ENCODE assay signal across 27 cellular contexts in genomic region chr13:93017493-93018112, GRCh38.
"Had no signal": no experiment of that assay in that cellular context is flagged by ENCODE, and none has a peak within 500 bp of the region (broad histone marks: within the 10 kb centered on the region; RNA-seq: fewer than 3 reads in every experiment).

No MANE protein-coding gene starts in this region.

- H3K4me3 ChIP-seq: colonic mucosa, esophagus squamous epithelium, gastrocnemius medialis, heart right ventricle, left lung, lower lobe of right lung, mucosa of descending colon had no signal

- H3K9me3 ChIP-seq: colonic mucosa, gastrocnemius medialis had no signal

- DNase-seq: colonic mucosa; cortex of kidney; effector CD8-positive, alpha-beta T cell; effector memory CD8-positive, alpha-beta T cell; endodermal cell; erythroblast; esophagus squamous epithelium; foreskin fibroblast; foreskin melanocyte; gastrocnemius medialis; glutamatergic neuron; head of caudate nucleus; heart right ventricle; hippocampal formation; left cardiac atrium; left lung; left ventricle myocardium superior; lower lobe of right lung; mesenchymal stem cell; mucosa of descending colon; naive B cell had no signal

- H3K27me3 ChIP-seq: colonic mucosa, esophagus squamous epithelium, gastrocnemius medialis, heart right ventricle, left lung had no signal

- H3K27ac ChIP-seq: colonic mucosa, epithelial cell of prostate, esophagus squamous epithelium, gastrocnemius medialis, heart right ventricle, left lung, lower lobe of right lung had no signal

- ATAC-seq: effector memory CD8-positive, alpha-beta T cell; esophagus mucosa; gastrocnemius medialis; heart right ventricle; left cardiac atrium; left lung; left ventricle myocardium superior; lower lobe of right lung; mucosa of descending colon had no signal

- H3K27ac Mint-ChIP-seq: dendritic cell treated with granulocyte-macrophage colony-stimulating factor and Interleukin-4, amounts not matched to agents 40 ng/mL and 50 ng/mL, for 4 days; effector memory CD8-positive, alpha-beta T cell; endodermal cell; mesothelial cell of epicardium had no signal

- FAIRE-seq: endometrium, keratinocyte had no signal

- H3K4me1 Mint-ChIP-seq: endodermal cell, mesothelial cell of epicardium, naive B cell had no signal

- H3K36me3 Mint-ChIP-seq: naive B cell had no signal

- H3K27me3 Mint-ChIP-seq: dendritic cell treated with granulocyte-macrophage colony-stimulating factor and Interleukin-4, amounts not matched to agents 40 ng/mL and 50 ng/mL, for 4 days; effector memory CD8-positive, alpha-beta T cell; naive B cell had no signal

- H3K36me3 ChIP-seq: colonic mucosa, esophagus squamous epithelium, gastrocnemius medialis, heart right ventricle, left lung, lower lobe of right lung had no signal

- H3K4me3 Mint-ChIP-seq: dendritic cell treated with granulocyte-macrophage colony-stimulating factor and Interleukin-4, amounts not matched to agents 40 ng/mL and 50 ng/mL, for 4 days; effector memory CD8-positive, alpha-beta T cell; endodermal cell; mesothelial cell of epicardium; naive B cell had no signal

- H3K4me1 ChIP-seq: colonic mucosa, esophagus squamous epithelium, gastrocnemius medialis, heart right ventricle, left lung, lower lobe of right lung had no signal
